In the genomic region with DNA sequence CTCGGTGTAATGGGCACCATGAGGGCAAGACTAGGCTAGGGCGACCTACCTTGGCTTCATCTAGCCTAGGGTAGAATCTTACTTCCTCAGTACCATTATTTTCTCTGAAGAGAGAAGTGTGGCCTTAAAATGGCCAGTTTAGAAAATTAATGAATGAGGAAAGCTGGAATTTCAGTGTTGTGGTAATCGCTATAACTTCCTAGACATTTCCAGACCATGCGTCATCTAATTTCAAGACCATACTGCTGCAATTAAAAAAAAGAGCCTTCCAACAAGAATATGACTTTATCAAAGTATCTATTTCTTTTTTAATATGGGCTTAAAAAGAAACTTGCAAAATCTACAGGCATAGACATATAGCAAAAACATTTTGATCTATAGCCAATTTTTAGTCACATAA, we compare ENCODE assay signal across 18 cellular contexts.
DNase-seq lines count a peak whose midpoint lies in the region; ATAC-seq and TF ChIP-seq lines count a peak whose summit lies in the region.
"Had no signal": no experiment of that assay in that cellular context is flagged by ENCODE, and none has a peak within 500 bp of the region (broad histone marks: within the 10 kb centered on the region; RNA-seq: fewer than 3 reads in every experiment).

No MANE protein-coding gene starts in this region.

- H3K4me3 Mint-ChIP-seq in HFFc6: no peak overlapping the region
- H3K4me3 Mint-ChIP-seq: CD4-positive, alpha-beta memory T cell; GM23338 had no signal

- H2AFZ ChIP-seq in GM23248: no peak overlapping the region
- H2AFZ ChIP-seq: GM23338 had no signal

- peaks cover 9% of the 10 kb centered on the region; the same call in 1 of the 2 replicates for H3F3A ChIP-seq in GM23248 (ENCODE audit: insufficient read depth)

- no peaks in the 10 kb centered on the region for H3K36me3 Mint-ChIP-seq in HFFc6 (ENCODE audit: low read depth)
- H3K36me3 Mint-ChIP-seq: CD4-positive, alpha-beta memory T cell had no signal

- no peak overlapping the region for H3K27ac Mint-ChIP-seq in HFFc6
- H3K27ac Mint-ChIP-seq: CD4-positive, alpha-beta memory T cell; GM23338 had no signal

- H3K4me2 ChIP-seq in GM23248 (ENCODE audit: unreplicated experiment): peak overlapping the region; percentile 21
- H3K4me2 ChIP-seq: GM23338, KMS-11 had no signal

- H3K9ac ChIP-seq in GM23248: no peak overlapping the region
- H3K9ac ChIP-seq: KMS-11 had no signal

- 61 to 65% methylated on average over 4 of the region's 4 CpGs for WGBS in GM23248 (ENCODE audit: low coverage in 1 of 2, low lambda C conversion rate in 2 of 2, missing lambda C conversion rate in 2 of 2), 2 experiments

- peak overlapping the region; percentile 46 for H3K27ac ChIP-seq in GM23248
- H3K27ac ChIP-seq: 22Rv1, C4-2B, KMS-11 had no signal

- peaks cover 27% of the 10 kb centered on the region; the same call in 1 of the 2 replicates for H3K4me1 ChIP-seq in GM23248 (ENCODE audit: insufficient read depth)
- H3K4me1 ChIP-seq: BE2C had no signal

- peaks cover 7% of the 10 kb centered on the region for H3K27me3 Mint-ChIP-seq in HFFc6 (ENCODE audit: insufficient read depth)

- H3K27me3 ChIP-seq in GM23248 (replicated peaks; ENCODE audit: insufficient read depth): peaks cover 5% of the 10 kb centered on the region; the same call in 1 of the 2 replicates

- peak; percentile 31 for DNase-seq in A172 (ENCODE audit: low spot score)
- peak; percentile 64 for DNase-seq in GM23248
- peak; percentile 8 for DNase-seq in non-pigmented ciliary epithelial cell (ENCODE audit: low read depth)
- no peak for DNase-seq in pons (ENCODE audit: low spot score)
- DNase-seq in GM13977 (ENCODE audit: low spot score): no peak
- DNase-seq in HFFc6: no peak
- DNase-seq: BE2C; CD4-positive, alpha-beta memory T cell; DMS79; EL; H7 had no signal

- H3K9me2 ChIP-seq in GM23248 (ENCODE audit: insufficient read depth): no peaks in the 10 kb centered on the region

- H3K4me1 Mint-ChIP-seq in HFFc6 (ENCODE audit: low read depth): no peaks in the 10 kb centered on the region
- H3K4me1 Mint-ChIP-seq: CD4-positive, alpha-beta memory T cell had no signal

- no peak overlapping the region for H3K4me3 ChIP-seq in GM23248
- H3K4me3 ChIP-seq: GM23338 had no signal

- no peaks in the 10 kb centered on the region for H3K79me2 ChIP-seq in GM23248 (ENCODE audit: insufficient read depth)

- H4K20me1 ChIP-seq in GM23248 (ENCODE audit: insufficient read depth): no peaks in the 10 kb centered on the region

- TF ChIP-seq CTCF in GM13977 (IDR thresholded peaks at IDR 0.05; ENCODE audit: extremely low read depth, insufficient read depth, missing control alignments) (no peak), HFFc6 (IDR thresholded peaks at IDR 0.05) (no peak)

- H3K9me3 Mint-ChIP-seq in HFFc6: no peaks in the 10 kb centered on the region
- H3K9me3 Mint-ChIP-seq: GM23338 had no signal

- H3K9me3 ChIP-seq in GM23248 (ENCODE audit: low read depth): no peaks in the 10 kb centered on the region
- H3K9me3 ChIP-seq: BE2C had no signal

- H3K36me3 ChIP-seq in GM23248 (ENCODE audit: low read depth): no peaks in the 10 kb centered on the region
- H3K36me3 ChIP-seq: BE2C had no signal

- ATAC-seq in SK-N-SH treated with all-trans-retinoic acid at 6 μM for 48 hours (peak; percentile 54), GM18519 (IDR thresholded peaks at IDR 0.05; ENCODE audit: low FRiP score, unreplicated experiment) (no peak)
- ATAC-seq: GM23338, HepG2 had no signal

- in situ Hi-C loops in GM23248 (cut with MboI) (no loop called here), GM13977 (cut with MboI; ENCODE audit: low pct_unique_long_range_greater_than_20kb, low sequenced_read_pairs, unreplicated experiment) (no loop called here)

TF ChIP-seq in SK-N-SH treated with all-trans-retinoic acid at 6 μM for 48 hours, 23 proteins besides CTCF, POLR2A, EP300 and RAD21:
- TF ChIP-seq ZNF8 (CRISPR knock-in tag; IDR thresholded peaks at IDR 0.05) (no peak), TOX (CRISPR knock-in tag; IDR thresholded peaks at IDR 0.05; ENCODE audit: borderline replicate concordance) (no peak), ZNF70 (CRISPR knock-in tag; IDR thresholded peaks at IDR 0.05) (no peak), ZFP3 (CRISPR knock-in tag; IDR thresholded peaks at IDR 0.05) (no peak), SNAI2 (CRISPR knock-in tag; IDR thresholded peaks at IDR 0.05) (no peak), PATZ1 (CRISPR knock-in tag; IDR thresholded peaks at IDR 0.05; ENCODE audit: borderline replicate concordance) (no peak), ZFP30 (CRISPR knock-in tag; IDR thresholded peaks at IDR 0.05) (no peak), RARB (CRISPR knock-in tag; IDR thresholded peaks at IDR 0.05) (no peak), CSDC2 (CRISPR knock-in tag; IDR thresholded peaks at IDR 0.05) (no peak), GLIS3 (CRISPR knock-in tag; IDR thresholded peaks at IDR 0.05) (no peak)
- TF ChIP-seq, protein P1, sequence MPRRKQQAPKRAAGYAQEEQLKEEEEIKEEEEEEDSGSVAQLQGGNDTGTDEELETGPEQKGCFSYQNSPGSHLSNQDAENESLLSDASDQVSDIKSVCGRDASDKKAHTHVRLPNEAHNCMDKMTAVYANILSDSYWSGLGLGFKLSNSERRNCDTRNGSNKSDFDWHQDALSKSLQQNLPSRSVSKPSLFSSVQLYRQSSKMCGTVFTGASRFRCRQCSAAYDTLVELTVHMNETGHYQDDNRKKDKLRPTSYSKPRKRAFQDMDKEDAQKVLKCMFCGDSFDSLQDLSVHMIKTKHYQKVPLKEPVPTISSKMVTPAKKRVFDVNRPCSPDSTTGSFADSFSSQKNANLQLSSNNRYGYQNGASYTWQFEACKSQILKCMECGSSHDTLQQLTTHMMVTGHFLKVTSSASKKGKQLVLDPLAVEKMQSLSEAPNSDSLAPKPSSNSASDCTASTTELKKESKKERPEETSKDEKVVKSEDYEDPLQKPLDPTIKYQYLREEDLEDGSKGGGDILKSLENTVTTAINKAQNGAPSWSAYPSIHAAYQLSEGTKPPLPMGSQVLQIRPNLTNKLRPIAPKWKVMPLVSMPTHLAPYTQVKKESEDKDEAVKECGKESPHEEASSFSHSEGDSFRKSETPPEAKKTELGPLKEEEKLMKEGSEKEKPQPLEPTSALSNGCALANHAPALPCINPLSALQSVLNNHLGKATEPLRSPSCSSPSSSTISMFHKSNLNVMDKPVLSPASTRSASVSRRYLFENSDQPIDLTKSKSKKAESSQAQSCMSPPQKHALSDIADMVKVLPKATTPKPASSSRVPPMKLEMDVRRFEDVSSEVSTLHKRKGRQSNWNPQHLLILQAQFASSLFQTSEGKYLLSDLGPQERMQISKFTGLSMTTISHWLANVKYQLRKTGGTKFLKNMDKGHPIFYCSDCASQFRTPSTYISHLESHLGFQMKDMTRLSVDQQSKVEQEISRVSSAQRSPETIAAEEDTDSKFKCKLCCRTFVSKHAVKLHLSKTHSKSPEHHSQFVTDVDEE (CRISPR knock-in tag; IDR thresholded peaks at IDR 0.05): no peak
TF ChIP-seq in SK-N-SH treated with all-trans-retinoic acid at 6 μM for 48 hours: peak in this region for 0.

Comparison
In these comparisons a context has a peak if more than half of its experiments do, and no peak if none do; other contexts are left out.
1. DNase-seq: peak in A172 (single experiment), GM23248 (single experiment) and non-pigmented ciliary epithelial cell (single experiment); none in pons (single experiment), GM13977 (single experiment) and HFFc6 (single experiment).